Comparison of ENCODE assay signal across 26 cellular contexts in the genomic region with DNA sequence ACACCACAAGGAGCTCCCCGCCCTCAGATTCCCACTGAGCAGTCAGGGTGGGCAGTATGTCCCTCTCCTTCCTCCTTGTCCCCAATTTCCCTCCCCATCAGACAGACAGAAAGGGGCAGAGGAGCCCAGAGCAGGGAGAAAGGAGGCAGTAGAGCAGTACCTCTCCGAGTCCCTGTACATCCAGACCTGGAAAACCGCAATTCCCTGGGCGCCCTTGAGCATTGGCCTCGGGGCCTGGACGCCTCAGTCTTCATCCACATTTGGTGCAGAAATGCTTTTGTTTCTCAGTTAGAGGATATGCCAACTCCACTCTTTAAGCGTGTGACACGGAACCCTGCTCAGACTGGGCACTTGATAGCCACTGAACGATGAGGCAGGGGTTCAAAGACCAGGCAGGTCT. TPM values are rescaled to one million over a fixed set of nuclear protein-coding genes. Genes with fewer than 3 reads are reported as not detected.
DNase-seq lines count a peak whose midpoint lies in the region; ATAC-seq and TF ChIP-seq lines count a peak whose summit lies in the region.
"Had no signal": no experiment of that assay in that cellular context is flagged by ENCODE, and none has a peak within 500 bp of the region (broad histone marks: within the 10 kb centered on the region; RNA-seq: fewer than 3 reads in every experiment).

No MANE protein-coding gene starts in this region.

- TF ChIP-seq POLR2A in sigmoid colon (IDR thresholded peaks at IDR 0.05), result no peak

- peak; percentile 5 for DNase-seq in activated CD8-positive, alpha-beta memory T cell treated with anti-CD3 and anti-CD28 coated beads, Interleukin-2, amount 50 U/mL, for 4 hours
- no peak for DNase-seq in activated CD8-positive, alpha-beta memory T cell treated with anti-CD3 and anti-CD28 coated beads, Interleukin-2, amount 50 U/mL, for 48 hours
- no peak for DNase-seq in CD8-positive, alpha-beta memory T cell
- peak; percentile 0 for DNase-seq in activated naive CD8-positive, alpha-beta T cell treated with anti-CD3 and anti-CD28 coated beads, Interleukin-2, amount 50 U/mL, for 24 hours
- peak; percentile 46 for DNase-seq in sigmoid colon
- no peak for DNase-seq in OCI-M1 (lab: John Stamatoyannopoulos, UW)
- DNase-seq: activated CD4-positive, alpha-beta T cell treated with anti-CD3 and anti-CD28 coated beads for 4 hours; Calu3; EL; esophagus squamous epithelium; gastrocnemius medialis; GOT3; hypothalamus; NCI-H1694 treated with DMSO at 0.1 percent for 48 hours; NCI-H69; Right ventricle myocardium superior; small intestine; stimulated activated CD4-positive, alpha-beta T cell treated with anti-CD3 and anti-CD28 coated beads, Interleukin-2, amount 100 ng/mL, for 48 hours; stimulated activated naive CD8-positive, alpha-beta T cell treated with anti-CD3 and anti-CD28 coated beads, Interleukin-15, Interleukin-2, amounts not matched to agents 100 U/mL and 50 U/mL, for 24 hours; transverse colon had no signal

- H3K36me3 Mint-ChIP-seq in CD8-positive, alpha-beta memory T cell, result peaks cover 20 to 77% (median 30%) of the 10 kb centered on the region in 3 donors
- H3K36me3 Mint-ChIP-seq in activated naive CD8-positive, alpha-beta T cell treated with anti-CD3 and anti-CD28 coated beads, Interleukin-2, amount 50 U/mL, for 24 hours (ENCODE audit: low read depth), result peaks cover 46% of the 10 kb centered on the region
- H3K36me3 Mint-ChIP-seq: brain had no signal

- peak overlapping the region in 6 of 8 donors; percentile 15 to 90 (median 66) for H3K27ac Mint-ChIP-seq in CD8-positive, alpha-beta memory T cell
- H3K27ac Mint-ChIP-seq in activated naive CD8-positive, alpha-beta T cell treated with anti-CD3 and anti-CD28 coated beads, Interleukin-2, amount 50 U/mL, for 24 hours, result no peak overlapping the region
- H3K27ac Mint-ChIP-seq: brain had no signal

- H3K27ac ChIP-seq in CD8-positive, alpha-beta memory T cell (ENCODE audit: low read depth, low read length), result no peak overlapping the region
- no peak overlapping the region for H3K27ac ChIP-seq in sigmoid colon
- H3K27ac ChIP-seq: A549, esophagus squamous epithelium, gastrocnemius medialis, transverse colon had no signal

- no peaks in the 10 kb centered on the region for H3K9me3 ChIP-seq in CD8-positive, alpha-beta memory T cell (ENCODE audit: low read length)
- H3K9me3 ChIP-seq in sigmoid colon, result no peaks in the 10 kb centered on the region
- H3K9me3 ChIP-seq: A549, esophagus squamous epithelium, gastrocnemius medialis, mucosa of descending colon, transverse colon had no signal

- no peak for ATAC-seq in activated naive CD8-positive, alpha-beta T cell treated with anti-CD3 and anti-CD28 coated beads, Interleukin-2, amount 50 U/mL, for 24 hours
- ATAC-seq in GM19023 (IDR thresholded peaks at IDR 0.05; ENCODE audit: unreplicated experiment) (no peak), HG02938 (IDR thresholded peaks at IDR 0.05; ENCODE audit: unreplicated experiment) (no peak)
- ATAC-seq: A549; gastrocnemius medialis; mucosa of descending colon; stimulated activated naive CD8-positive, alpha-beta T cell treated with anti-CD3 and anti-CD28 coated beads, Interleukin-15, Interleukin-2, amounts not matched to agents 100 U/mL and 50 U/mL, for 24 hours had no signal

- H3K36me3 ChIP-seq in CD8-positive, alpha-beta memory T cell (ENCODE audit: insufficient read depth, low read length), result peaks cover 31% of the 10 kb centered on the region
- no peaks in the 10 kb centered on the region for H3K36me3 ChIP-seq in sigmoid colon
- H3K36me3 ChIP-seq: gastrocnemius medialis, transverse colon had no signal

- no peaks in the 10 kb centered on the region for H3K27me3 ChIP-seq in CD8-positive, alpha-beta memory T cell (ENCODE audit: insufficient read depth, low read length, poor library complexity, severe bottlenecking)
- no peaks in the 10 kb centered on the region for H3K27me3 ChIP-seq in sigmoid colon
- H3K27me3 ChIP-seq: esophagus squamous epithelium, transverse colon had no signal

- intact Hi-C loops in sigmoid colon (cut with DNase I), result no loop called here

- no peak for TF ChIP-seq CTCF in sigmoid colon (IDR thresholded peaks at IDR 0.05)

- no peak for TF ChIP-seq EP300 in sigmoid colon (IDR thresholded peaks at IDR 0.05)

- H3K4me1 Mint-ChIP-seq in CD8-positive, alpha-beta memory T cell, result peaks cover 66 to 90% (median 89%) of the 10 kb centered on the region in 3 donors
- peaks cover 78% of the 10 kb centered on the region for H3K4me1 Mint-ChIP-seq in activated naive CD8-positive, alpha-beta T cell treated with anti-CD3 and anti-CD28 coated beads, Interleukin-2, amount 50 U/mL, for 24 hours

- POLR2A ChIA-PET in CD8-positive, alpha-beta memory T cell (lab: Charles Lee), result no interaction called here

- CTCF ChIA-PET in CD8-positive, alpha-beta memory T cell (lab: Charles Lee), result interaction anchor here (1.3 to 1.9 kb wide), 3 partner anchors 12 to 260 kb away, joined by 3 to 5 read pairs (median 4); no protein-coding TSS in a partner anchor

- peaks cover 0 to 2% of the 10 kb centered on the region in 2 donors for H3K27me3 Mint-ChIP-seq in CD8-positive, alpha-beta memory T cell
- H3K27me3 Mint-ChIP-seq in activated naive CD8-positive, alpha-beta T cell treated with anti-CD3 and anti-CD28 coated beads, Interleukin-2, amount 50 U/mL, for 24 hours, result no peaks in the 10 kb centered on the region
- H3K27me3 Mint-ChIP-seq: activated naive CD8-positive, alpha-beta T cell had no signal

- H3K9me3 Mint-ChIP-seq in CD8-positive, alpha-beta memory T cell, result no peaks in the 10 kb centered on the region
- H3K9me3 Mint-ChIP-seq in activated naive CD8-positive, alpha-beta T cell treated with anti-CD3 and anti-CD28 coated beads, Interleukin-2, amount 50 U/mL, for 24 hours, result no peaks in the 10 kb centered on the region
- H3K9me3 Mint-ChIP-seq: brain had no signal

- H3K4me3 Mint-ChIP-seq in CD8-positive, alpha-beta memory T cell, result peak overlapping the region in 2 of 7 donors; percentile 60 to 83
- no peak overlapping the region for H3K4me3 Mint-ChIP-seq in activated naive CD8-positive, alpha-beta T cell treated with anti-CD3 and anti-CD28 coated beads, Interleukin-2, amount 50 U/mL, for 24 hours
- H3K4me3 Mint-ChIP-seq: activated naive CD8-positive, alpha-beta T cell; brain had no signal

- H3K4me1 ChIP-seq in CD8-positive, alpha-beta memory T cell (ENCODE audit: insufficient read depth, low read length), result peaks cover 88% of the 10 kb centered on the region
- H3K4me1 ChIP-seq in sigmoid colon, result peaks cover 0 to 10% (median 2%) of the 10 kb centered on the region in 4 donors

- WGBS in sigmoid colon, 2 donors, result 91 to 94% methylated on average over 9 of the region's 9 CpGs

- no peak overlapping the region for H3K4me3 ChIP-seq in CD8-positive, alpha-beta memory T cell (ENCODE audit: low read length)
- H3K4me3 ChIP-seq in sigmoid colon, result no peak overlapping the region
- H3K4me3 ChIP-seq: A549, esophagus squamous epithelium, gastrocnemius medialis, mucosa of descending colon, transverse colon had no signal

RNA-seq across cellular contexts. Expression of gene ISG20, which starts 5.9 kb away (rescaled TPM):
- 10 to 100 TPM; 22.5 to 27.2 TPM for total RNA-seq in CD8-positive, alpha-beta memory T cell
- 572 TPM for polyA plus RNA-seq in CD8-positive, alpha-beta memory T cell
- 10 to 100 TPM in 1 of 4 donors, 1 to 10 TPM in 3; 1.9 to 20.1 (median 6.4) TPM for total RNA-seq in sigmoid colon
- 100 to 1,000 TPM in 2 of 3 donors, 10 to 100 TPM in 1; 70.9 to 177 (median 153) TPM for polyA plus RNA-seq in sigmoid colon

RNA-seq across cellular contexts. Expression of gene AEN, which starts 23.6 kb away (rescaled TPM):
- total RNA-seq in CD8-positive, alpha-beta memory T cell, result 100 to 1,000 TPM; 109 TPM
- 22.8 TPM for polyA plus RNA-seq in CD8-positive, alpha-beta memory T cell
- 10 to 100 TPM in 2 of 4 donors, 1 to 10 TPM in 2; 5.8 to 18.3 (median 9.4) TPM for total RNA-seq in sigmoid colon
- 10 to 100 TPM in 1 of 3 donors, 1 to 10 TPM in 2; 4.2 to 19.7 (median 8.8) TPM for polyA plus RNA-seq in sigmoid colon

Comparison
In these comparisons a context has a peak if more than half of its experiments do, and no peak if none do; other contexts are left out.
1. DNase-seq: peak in activated CD8-positive, alpha-beta memory T cell treated with anti-CD3 and anti-CD28 coated beads, Interleukin-2, amount 50 U/mL, for 4 hours (single experiment), activated naive CD8-positive, alpha-beta T cell treated with anti-CD3 and anti-CD28 coated beads, Interleukin-2, amount 50 U/mL, for 24 hours (single experiment) and sigmoid colon (single experiment); none in activated CD8-positive, alpha-beta memory T cell treated with anti-CD3 and anti-CD28 coated beads, Interleukin-2, amount 50 U/mL, for 48 hours (single experiment), CD8-positive, alpha-beta memory T cell (0 of 5) and OCI-M1 (single experiment).
2. RNA of gene AEN, which starts 23.6 kb away (total RNA-seq): 109 TPM in CD8-positive, alpha-beta memory T cell; 5.8 to 18.3 TPM in sigmoid colon; every median in the first group is over 4 times any median in the second.